ENCODE assay signal across 26 cellular contexts in genomic region chr5:5666076-5666365, GRCh38.
A peak's percentile ranks its signal among the peaks of the same experiment; 100 is the strongest.
DNase-seq lines count a peak whose midpoint lies in the region; ATAC-seq and TF ChIP-seq lines count a peak whose summit lies in the region.
"Had no signal": no experiment of that assay in that cellular context is flagged by ENCODE, and none has a peak within 500 bp of the region (broad histone marks: within the 10 kb centered on the region; RNA-seq: fewer than 3 reads in every experiment).

No MANE protein-coding gene starts in this region.

- TF ChIP-seq CTCF in MCF 10A (IDR thresholded peaks at IDR 0.05; ENCODE audit: unreplicated experiment): no peak
- TF ChIP-seq CTCF in mammary epithelial cell (conservative IDR thresholded peaks at IDR 0.05 in 1 of 2, IDR thresholded peaks at IDR 0.05 in 1 of 2; ENCODE audit: extremely low read depth in 1 of 2, insufficient read depth in 1 of 2, low read depth in 1 of 2, low read length in 2 of 2): no peak
- TF ChIP-seq CTCF in PC-9 (conservative IDR thresholded peaks at IDR 0.05): no peak
- TF ChIP-seq CTCF in glutamatergic neuron (IDR thresholded peaks at IDR 0.05; ENCODE audit: partially characterized antibody, unreplicated experiment): no peak
- no peak for TF ChIP-seq CTCF in thyroid gland (IDR thresholded peaks at IDR 0.05)

- H3K4me2 ChIP-seq in mammary epithelial cell (ENCODE audit: insufficient read depth, low read depth, low read length): no peak overlapping the region
- H3K4me2 ChIP-seq in PC-9: peak overlapping the region; percentile 62
- H3K4me2 ChIP-seq: A549, BLaER1 had no signal

- peak overlapping the region; percentile 45 for H3K4me3 Mint-ChIP-seq in MCF 10A (ENCODE audit: unreplicated experiment)
- H3K4me3 Mint-ChIP-seq in glutamatergic neuron (ENCODE audit: unreplicated experiment): peak overlapping the region; percentile 56
- H3K4me3 Mint-ChIP-seq: CD14-positive monocyte; CD4-positive, alpha-beta memory T cell; CD4-positive, CD25-positive, alpha-beta regulatory T cell; CD8-positive, alpha-beta memory T cell had no signal

- H3K4me3 ChIP-seq in mammary epithelial cell (replicated peaks in 1 of 3; ENCODE audit: insufficient read depth in 1 of 3, low read depth in 2 of 3, low read length in 3 of 3): no peak overlapping the region
- H3K4me3 ChIP-seq in PC-9: peak overlapping the region; percentile 25; the same call in 1 of the 2 replicates
- H3K4me3 ChIP-seq in thyroid gland (replicated peaks in 1 of 3): no peak overlapping the region
- H3K4me3 ChIP-seq: A549, BLaER1, GM12878 had no signal

- no peak overlapping the region for H3K9ac ChIP-seq in mammary epithelial cell (ENCODE audit: insufficient read depth, low read length)
- H3K9ac ChIP-seq: BLaER1 had no signal

- in situ Hi-C loops in mammary epithelial cell (cut with MboI; ENCODE audit: low sequenced_read_pairs in 2 of 2): no loop called here

- no peak for ATAC-seq in HG03159 (IDR thresholded peaks at IDR 0.05; ENCODE audit: unreplicated experiment)
- ATAC-seq: A549, GM12878 had no signal

- H3K4me1 ChIP-seq in mammary epithelial cell (ENCODE audit: insufficient read depth, low read length) (no peaks in the 10 kb centered on the region), PC-9 (replicated peaks; ENCODE audit: insufficient read depth) (peaks cover 30% of the 10 kb centered on the region), thyroid gland (peaks cover 9 to 14% of the 10 kb centered on the region in 2 donors)
- H3K4me1 ChIP-seq: A549, BLaER1 had no signal

- H3K4me1 Mint-ChIP-seq in MCF 10A (ENCODE audit: insufficient read depth, unreplicated experiment): peaks cover 32% of the 10 kb centered on the region
- peaks cover 17% of the 10 kb centered on the region for H3K4me1 Mint-ChIP-seq in glutamatergic neuron (ENCODE audit: low read depth, unreplicated experiment)
- H3K4me1 Mint-ChIP-seq: CD14-positive monocyte; CD4-positive, alpha-beta memory T cell; CD4-positive, CD25-positive, alpha-beta regulatory T cell; CD8-positive, alpha-beta memory T cell had no signal

- H2AFZ ChIP-seq in mammary epithelial cell (ENCODE audit: low read depth, low read length) (no peak overlapping the region), PC-9 (no peak overlapping the region)

- WGBS in mammary epithelial cell (ENCODE audit: low coverage, missing lambda C conversion rate): 100% methylated on average over 2 of the region's 2 CpGs
- WGBS in thyroid gland, 2 donors: 88 to 91% methylated on average over 2 of the region's 2 CpGs

- BruUV-seq in MCF 10A (replicated peaks; lab: Mats Ljungman, UMichigan) (no TSS peak), mammary epithelial cell (replicated peaks; lab: Mats Ljungman, UMichigan) (no TSS peak), PC-9 (replicated peaks; lab: Mats Ljungman, UMichigan) (no TSS peak)

- H3K79me2 ChIP-seq in mammary epithelial cell (ENCODE audit: insufficient read depth, low read length): no peaks in the 10 kb centered on the region
- H3K79me2 ChIP-seq in PC-9 (ENCODE audit: low read depth): no peaks in the 10 kb centered on the region

- H3K27me3 Mint-ChIP-seq in MCF 10A (ENCODE audit: insufficient read depth, unreplicated experiment) (no peaks in the 10 kb centered on the region), glutamatergic neuron (ENCODE audit: unreplicated experiment) (peaks cover 2% of the 10 kb centered on the region)
- H3K27me3 Mint-ChIP-seq: CD4-positive, CD25-positive, alpha-beta regulatory T cell had no signal

- no peaks in the 10 kb centered on the region for H3K9me3 Mint-ChIP-seq in MCF 10A (ENCODE audit: unreplicated experiment)
- H3K9me3 Mint-ChIP-seq in glutamatergic neuron (ENCODE audit: unreplicated experiment): no peaks in the 10 kb centered on the region

- DNase-seq in MCF 10A (ENCODE audit: unreplicated experiment) (peak; percentile 28), mammary epithelial cell (no peak), PC-9 (no peak), glutamatergic neuron (no peak), thyroid gland (no peak), HuH-7.5 (ENCODE audit: low spot score) (no peak), NCI-H2227 (lab: John Stamatoyannopoulos, UW; ENCODE audit: unreplicated experiment) (no peak)
- DNase-seq: C1 segment of cervical spinal cord; CD4-positive, alpha-beta memory T cell; CD4-positive, CD25-positive, alpha-beta regulatory T cell; CD8-positive, alpha-beta memory T cell; COR-L47; DMS 273 treated with DMSO at 0.1 percent for 48 hours; DMS153; DMS53; DMS79; DND-41; EL; GDM1 had no signal

- H3K9me2 ChIP-seq in PC-9 (ENCODE audit: insufficient read depth): no peaks in the 10 kb centered on the region

- H3F3A ChIP-seq in PC-9 (ENCODE audit: insufficient read depth, low read depth): peaks cover 16% of the 10 kb centered on the region; the same call in 1 of the 2 replicates

- POLR2A ChIA-PET in MCF 10A (lab: Yijun Ruan, JAX): interaction anchor here (0.6 to 2.3 kb wide), 5 partner anchors 8 to 735 kb away, joined by 3 to 12 read pairs (median 5); no protein-coding TSS in a partner anchor
- POLR2A ChIA-PET in PC-9 (lab: Charles Lee; ENCODE audit: unreplicated experiment): no interaction called here

- no peaks in the 10 kb centered on the region for H4K20me1 ChIP-seq in mammary epithelial cell (ENCODE audit: insufficient read depth, low read length)
- H4K20me1 ChIP-seq in PC-9 (ENCODE audit: insufficient read depth): no peaks in the 10 kb centered on the region
- H4K20me1 ChIP-seq: BLaER1 had no signal

- H3K36me3 ChIP-seq in mammary epithelial cell (ENCODE audit: insufficient read depth, low read length): no peaks in the 10 kb centered on the region
- no peaks in the 10 kb centered on the region for H3K36me3 ChIP-seq in PC-9 (ENCODE audit: low read depth)
- no peaks in the 10 kb centered on the region for H3K36me3 ChIP-seq in thyroid gland
- H3K36me3 ChIP-seq: BE2C, BLaER1 had no signal

- H3K9me3 ChIP-seq in mammary epithelial cell (replicated peaks; ENCODE audit: insufficient read depth, low read length) (peaks cover 26% of the 10 kb centered on the region), PC-9 (ENCODE audit: insufficient read depth, low read depth) (no peaks in the 10 kb centered on the region), thyroid gland (no peaks in the 10 kb centered on the region)
- H3K9me3 ChIP-seq: A549, BE2C, BLaER1 had no signal

- no peak for TF ChIP-seq POLR2A in thyroid gland (IDR thresholded peaks at IDR 0.05)

- dilution Hi-C loops in mammary epithelial cell (cut with HindIII; ENCODE audit: low sequenced_read_pairs): no loop called here

- no peaks in the 10 kb centered on the region for H3K27me3 ChIP-seq in mammary epithelial cell (ENCODE audit: insufficient read depth, low read length)
- peaks cover 13% of the 10 kb centered on the region for H3K27me3 ChIP-seq in PC-9 (ENCODE audit: insufficient read depth, low read depth)
- H3K27me3 ChIP-seq in thyroid gland: no peaks in the 10 kb centered on the region
- H3K27me3 ChIP-seq: BE2C, BLaER1 had no signal

- H3K27ac ChIP-seq in mammary epithelial cell (ENCODE audit: insufficient read depth, low read depth, low read length): no peak overlapping the region
- H3K27ac ChIP-seq in PC-9: peak overlapping the region; percentile 48
- peak overlapping the region; percentile 15 to 35 (median 18) for H3K27ac ChIP-seq in thyroid gland
- H3K27ac ChIP-seq: 22Rv1, A549, BLaER1 had no signal

- intact Hi-C loops in MCF 10A (cut with micrococcal nuclease): no loop called here
- intact Hi-C loops in mammary epithelial cell (cut with micrococcal nuclease): no loop called here
- intact Hi-C loops in PC-9 (cut with micrococcal nuclease; ENCODE audit: unreplicated experiment): no loop called here
- intact Hi-C loops in thyroid gland (cut with DNase I): no loop called here

- H3K27ac Mint-ChIP-seq in MCF 10A (ENCODE audit: low read depth, unreplicated experiment): peak overlapping the region; percentile 39
- peak overlapping the region; percentile 85 for H3K27ac Mint-ChIP-seq in glutamatergic neuron (ENCODE audit: unreplicated experiment)
- H3K27ac Mint-ChIP-seq: CD14-positive monocyte; CD4-positive, alpha-beta memory T cell; CD4-positive, CD25-positive, alpha-beta regulatory T cell had no signal

- CTCF ChIA-PET in MCF 10A (lab: Yijun Ruan, JAX) (interaction anchor here (0.6 to 1.9 kb wide), 10 partner anchors 8 to 543 kb away, joined by 3 to 5 read pairs (median 4); no protein-coding TSS in a partner anchor), mammary epithelial cell (lab: Charles Lee; ENCODE audit: low non-redundant PET) (no interaction called here), PC-9 (lab: Charles Lee) (no interaction called here)

- H3K36me3 Mint-ChIP-seq in MCF 10A (ENCODE audit: insufficient read depth, unreplicated experiment) (no peaks in the 10 kb centered on the region), glutamatergic neuron (ENCODE audit: unreplicated experiment) (no peaks in the 10 kb centered on the region)
- H3K36me3 Mint-ChIP-seq: CD14-positive monocyte; CD4-positive, alpha-beta memory T cell; CD4-positive, CD25-positive, alpha-beta regulatory T cell; CD8-positive, alpha-beta memory T cell had no signal
